20 cellular contexts compared by ENCODE assay signal in the genomic region with DNA sequence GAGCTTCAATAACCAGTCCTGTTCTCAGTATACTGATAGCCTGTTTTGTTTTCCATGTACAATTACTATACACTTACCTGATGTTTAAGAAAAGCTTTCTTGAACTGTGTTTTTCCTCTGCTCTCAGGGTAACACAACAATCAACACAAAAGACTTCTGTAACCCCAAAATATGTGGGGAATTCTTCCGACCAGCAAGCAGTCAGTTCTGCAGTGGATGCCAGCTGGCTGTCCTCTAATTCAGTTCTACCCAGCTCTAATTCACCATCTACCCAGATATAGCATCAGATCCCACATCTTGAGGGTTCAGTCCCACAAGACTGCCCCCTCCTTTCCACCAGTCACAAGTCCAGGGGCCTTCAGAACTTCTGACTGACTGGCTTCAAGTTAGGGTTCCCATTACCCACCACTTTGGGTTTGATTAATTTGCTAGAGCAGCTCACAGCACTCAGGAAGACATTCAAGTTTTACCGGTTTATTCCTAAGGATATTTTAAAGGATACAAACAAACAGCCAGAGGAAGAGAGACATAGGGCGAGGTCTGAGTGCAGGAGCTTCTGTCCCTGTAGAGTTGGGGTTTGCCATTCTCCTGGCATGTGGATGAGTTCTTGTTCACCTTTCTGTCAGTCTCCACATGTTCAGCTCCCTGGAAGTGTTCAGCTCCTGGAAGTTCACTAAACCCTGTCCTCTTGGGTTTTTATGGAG.
"Had no signal": no experiment of that assay in that cellular context is flagged by ENCODE, and none has a peak within 500 bp of the region (broad histone marks: within the 10 kb centered on the region; RNA-seq: fewer than 3 reads in every experiment).

No MANE protein-coding gene starts in this region.

- ATAC-seq: heart right ventricle; left ventricle myocardium superior; naive thymus-derived CD8-positive, alpha-beta T cell; pancreas had no signal

- H3K27me3 Mint-ChIP-seq: naive thymus-derived CD8-positive, alpha-beta T cell had no signal

- H3K9me3 ChIP-seq: heart right ventricle, pancreas, right lobe of liver, thyroid gland, uterus had no signal

- H3K4me1 ChIP-seq: heart right ventricle, pancreas, thyroid gland, uterus had no signal

- H3K27ac Mint-ChIP-seq: naive thymus-derived CD8-positive, alpha-beta T cell; T-helper 1 cell treated with Interleukin-12 subunit alpha and Interleukin-12 subunit beta and Interleukin-4 antibody, amounts not matched to agents 30 μg/mL and 1 μg/mL, for 36 hours had no signal

- H3K4me3 Mint-ChIP-seq: naive thymus-derived CD8-positive, alpha-beta T cell; T-helper 1 cell treated with Interleukin-12 subunit alpha and Interleukin-12 subunit beta and Interleukin-4 antibody, amounts not matched to agents 30 μg/mL and 1 μg/mL, for 36 hours had no signal

- H3K27ac ChIP-seq: cardiac muscle cell, heart right ventricle, pancreas, right lobe of liver, thyroid gland, uterus had no signal

- H3K4me3 ChIP-seq: cardiac muscle cell, heart right ventricle, pancreas, right lobe of liver, smooth muscle cell, thyroid gland, uterus had no signal

- H3K9me3 Mint-ChIP-seq: naive thymus-derived CD8-positive, alpha-beta T cell; T-helper 1 cell treated with Interleukin-12 subunit alpha and Interleukin-12 subunit beta and Interleukin-4 antibody, amounts not matched to agents 30 μg/mL and 1 μg/mL, for 36 hours had no signal

- DNase-seq: activated CD4-positive, alpha-beta T cell treated with anti-CD3 and anti-CD28 coated beads, Interleukin-2, amount 50 U/mL, for 1 hour; activated CD4-positive, CD25-positive, alpha-beta regulatory T cell treated with anti-CD3 and anti-CD28 coated beads, Interleukin-2, amount 50 U/mL, for 72 hours; activated CD8-positive, alpha-beta memory T cell treated with anti-CD3 and anti-CD28 coated beads for 24 hours; activated CD8-positive, alpha-beta memory T cell treated with anti-CD3 and anti-CD28 coated beads, Interleukin-2, amount 50 U/mL, for 48 hours; activated effector memory CD4-positive, alpha-beta T cell treated with anti-CD3 and anti-CD28 coated beads, Interleukin-2, amount 50 U/mL, for 16 hours; activated naive CD4-positive, alpha-beta T cell treated with anti-CD3 and anti-CD28 coated beads, Interleukin-2, amount 50 U/mL, for 16 hours; activated T-cell treated with anti-CD3 and anti-CD28 coated beads, Interleukin-2, amount 50 U/mL, for 48 hours; aorta; heart right ventricle; kidney glomerular epithelial cell; left ventricle myocardium superior; naive thymus-derived CD8-positive, alpha-beta T cell; pancreas; right lobe of liver; stimulated activated CD4-positive, alpha-beta T cell treated with anti-CD3 and anti-CD28 coated beads, Interleukin-4, amount 100 ng/mL, for 1 hour; thyroid gland; uterus had no signal

- H3K4me2 ChIP-seq: smooth muscle cell had no signal

- H3K27me3 ChIP-seq: cardiac muscle cell, heart right ventricle, pancreas, right lobe of liver, thyroid gland, uterus had no signal
